Comparison of ENCODE assay signal across 8 cellular contexts in the genomic region with DNA sequence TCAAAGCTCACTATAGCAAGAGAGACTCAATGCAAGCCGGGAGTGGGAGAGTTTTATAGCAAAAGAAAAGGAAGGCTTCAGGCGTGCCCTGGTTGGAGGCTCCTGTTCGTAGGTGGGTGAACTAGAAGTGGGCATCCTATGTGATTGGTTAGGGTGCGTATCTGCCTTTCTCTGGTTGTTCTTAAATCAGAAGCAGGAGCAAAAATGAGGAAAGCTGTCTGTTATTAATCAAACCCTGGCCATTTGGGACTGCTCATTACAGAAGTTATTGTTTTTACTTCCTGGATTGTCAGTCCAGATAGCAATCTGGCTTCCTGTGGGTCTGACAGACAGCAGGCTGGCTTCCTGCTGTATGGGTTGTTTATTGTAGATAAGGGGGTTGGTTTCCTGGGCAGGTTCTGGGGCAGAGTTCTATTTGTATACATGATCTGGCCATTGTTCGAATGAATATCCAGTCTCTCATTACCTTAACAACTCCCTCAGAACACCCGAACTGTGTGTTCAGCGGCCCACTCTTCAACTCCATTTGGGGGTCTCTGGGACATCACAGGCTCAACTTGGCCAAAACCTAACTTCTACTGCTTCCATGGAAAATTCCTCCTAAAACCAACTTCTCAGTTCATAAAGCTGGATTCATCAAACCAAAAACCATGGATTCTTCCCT. TPM values are rescaled to one million over a fixed set of nuclear protein-coding genes. Genes with fewer than 3 reads are reported as not detected.
DNase-seq lines count a peak whose midpoint lies in the region; ATAC-seq, FAIRE-seq and TF ChIP-seq lines count a peak whose summit lies in the region.

No MANE protein-coding gene starts in this region.

- peaks cover 29% of the 10 kb centered on the region for H3K4me1 Mint-ChIP-seq in Calu3 (ENCODE audit: low read depth, unreplicated experiment)
- peaks cover 21 to 29% (median 26%) of the 10 kb centered on the region in 4 donors for H3K4me1 Mint-ChIP-seq in naive thymus-derived CD8-positive, alpha-beta T cell

- CTCF ChIA-PET in Calu3 (lab: Charles Lee), result no interaction called here

- FAIRE-seq in RCC 7860 (lab: Jason Lieb, UNC), result no peak

- H3K27ac ChIP-seq in coronary artery (peak overlapping the region in 1 of 2 donors; percentile 70), foreskin keratinocyte (no peak overlapping the region)

- peaks cover 20% of the 10 kb centered on the region for H3K9me3 Mint-ChIP-seq in Calu3 (ENCODE audit: low read depth, unreplicated experiment)
- H3K9me3 Mint-ChIP-seq in naive thymus-derived CD8-positive, alpha-beta T cell, result peaks cover 18 to 74% (median 47%) of the 10 kb centered on the region in 9 donors

- BruUV-seq in Calu3 (replicated peaks; lab: Mats Ljungman, UMichigan), result no TSS peak

- H3K27me3 ChIP-seq in foreskin keratinocyte, result no peaks in the 10 kb centered on the region

- ATAC-seq in naive thymus-derived CD8-positive, alpha-beta T cell, result peak; percentile 28 to 55
- ATAC-seq in foreskin keratinocyte (no peak), GM18858 (IDR thresholded peaks at IDR 0.05; ENCODE audit: unreplicated experiment) (no peak)

- H3K4me3 Mint-ChIP-seq in Calu3 (ENCODE audit: low read depth, unreplicated experiment), result peak overlapping the region; percentile 76
- H3K4me3 Mint-ChIP-seq in naive thymus-derived CD8-positive, alpha-beta T cell, result peak overlapping the region; percentile 93 to 97 (median 96)

- no peaks in the 10 kb centered on the region for H3K27me3 Mint-ChIP-seq in Calu3 (ENCODE audit: unreplicated experiment)
- no peaks in the 10 kb centered on the region for H3K27me3 Mint-ChIP-seq in naive thymus-derived CD8-positive, alpha-beta T cell

- H3K4me1 ChIP-seq in foreskin keratinocyte, result no peaks in the 10 kb centered on the region

- TF ChIP-seq CTCF in Calu3 (IDR thresholded peaks at IDR 0.05; ENCODE audit: unreplicated experiment) (no peak), coronary artery (IDR thresholded peaks at IDR 0.05) (no peak), foreskin keratinocyte (conservative IDR thresholded peaks at IDR 0.05) (no peak)

- H3K4me3 ChIP-seq in coronary artery, result peak overlapping the region; percentile 88

- peak overlapping the region; percentile 0 for H3K27ac Mint-ChIP-seq in Calu3 (ENCODE audit: unreplicated experiment)
- H3K27ac Mint-ChIP-seq in naive thymus-derived CD8-positive, alpha-beta T cell, result peak overlapping the region; percentile 87 to 97 (median 93)

- H3K36me3 Mint-ChIP-seq in Calu3 (ENCODE audit: insufficient read depth, unreplicated experiment), result peaks cover 31% of the 10 kb centered on the region
- H3K36me3 Mint-ChIP-seq in naive thymus-derived CD8-positive, alpha-beta T cell, result peaks cover 48 to 59% (median 53%) of the 10 kb centered on the region in 3 donors

- POLR2A ChIA-PET in naive thymus-derived CD8-positive, alpha-beta T cell (lab: Charles Lee), result interaction anchor here (1.1 to 49.8 kb wide), 6 partner anchors 10 to 103 kb away, joined by 3 to 1459 read pairs (median 10); partner anchors contain the start of genes GRAMD1A and ZNF30

- DNase-seq in Calu3, result no peak
- DNase-seq in NCI-H146 treated with DMSO at 0.1 percent for 48 hours (lab: John Stamatoyannopoulos, UW; ENCODE audit: unreplicated experiment), result peak; percentile 30
- DNase-seq in coronary artery (ENCODE audit: low spot score), result no peak
- DNase-seq in naive thymus-derived CD8-positive, alpha-beta T cell, result peak in 3 of 10 donors; percentile 16 to 26 (median 25)
- DNase-seq in RCC 7860 (ENCODE audit: low spot score), result no peak
- no peak for DNase-seq in foreskin keratinocyte
- DNase-seq in dedifferentiated amniotic fluid mesenchymal stem cell (ENCODE audit: extremely low spot score), result no peak

- intact Hi-C loops in Calu3 (cut with micrococcal nuclease; ENCODE audit: unreplicated experiment), result loop anchor here (10.0 kb wide), 1 partner anchor 188 kb away; the partner anchor contains the start of gene ZNF599

RNA-seq across cellular contexts. Expression of gene ZNF792, which starts 1.6 kb away (rescaled TPM):
- total RNA-seq in Calu3 (2022) (9.1 and 9.3 TPM in 2 replicates), foreskin keratinocyte (3.2 and 3.6 TPM in 2 replicates)
- total RNA-seq in naive thymus-derived CD8-positive, alpha-beta T cell, result 10 to 100 TPM; 34.4 to 35.5 TPM
- polyA plus RNA-seq in naive thymus-derived CD8-positive, alpha-beta T cell, result 10 to 100 TPM in 2 of 3 donors, 1 to 10 TPM in 1; 9.7 to 18.7 (median 16.0) TPM
- polyA plus RNA-seq in foreskin keratinocyte, result 0.72 and 0.95 TPM in 2 replicates

RNA-seq across cellular contexts. Expression of gene ZNF30, which starts 35.7 kb away (rescaled TPM):
- total RNA-seq in Calu3 (2022), result 2.9 and 4.2 TPM in 2 replicates
- total RNA-seq in naive thymus-derived CD8-positive, alpha-beta T cell, result 10 to 100 TPM; 10.4 to 11.7 TPM
- polyA plus RNA-seq in naive thymus-derived CD8-positive, alpha-beta T cell, result 1 to 10 TPM; 4.9 to 8.0 (median 5.8) TPM
- total RNA-seq in foreskin keratinocyte, result 3.2 and 3.4 TPM in 2 replicates
- polyA plus RNA-seq in foreskin keratinocyte, result 1.5 and 1.6 TPM in 2 replicates

RNA-seq across cellular contexts. Expression of gene GRAMD1A, which starts 37.7 kb away (rescaled TPM):
- total RNA-seq in Calu3 (2022) (114 and 126 TPM in 2 replicates), foreskin keratinocyte (26.4 and 27.5 TPM in 2 replicates)
- 100 to 1,000 TPM; 317 to 335 TPM for total RNA-seq in naive thymus-derived CD8-positive, alpha-beta T cell
- 10 to 100 TPM; 29.5 to 77.0 (median 42.0) TPM for polyA plus RNA-seq in naive thymus-derived CD8-positive, alpha-beta T cell
- polyA plus RNA-seq in foreskin keratinocyte, result 34.0 and 38.7 TPM in 2 replicates

Comparison
In these comparisons a context has a peak if more than half of its experiments do, and no peak if none do; other contexts are left out.
1. ATAC-seq: peak in naive thymus-derived CD8-positive, alpha-beta T cell (2 of 2); none in foreskin keratinocyte (single experiment) and GM18858 (single experiment).